8 cellular contexts compared by ENCODE assay signal in the genomic region with DNA sequence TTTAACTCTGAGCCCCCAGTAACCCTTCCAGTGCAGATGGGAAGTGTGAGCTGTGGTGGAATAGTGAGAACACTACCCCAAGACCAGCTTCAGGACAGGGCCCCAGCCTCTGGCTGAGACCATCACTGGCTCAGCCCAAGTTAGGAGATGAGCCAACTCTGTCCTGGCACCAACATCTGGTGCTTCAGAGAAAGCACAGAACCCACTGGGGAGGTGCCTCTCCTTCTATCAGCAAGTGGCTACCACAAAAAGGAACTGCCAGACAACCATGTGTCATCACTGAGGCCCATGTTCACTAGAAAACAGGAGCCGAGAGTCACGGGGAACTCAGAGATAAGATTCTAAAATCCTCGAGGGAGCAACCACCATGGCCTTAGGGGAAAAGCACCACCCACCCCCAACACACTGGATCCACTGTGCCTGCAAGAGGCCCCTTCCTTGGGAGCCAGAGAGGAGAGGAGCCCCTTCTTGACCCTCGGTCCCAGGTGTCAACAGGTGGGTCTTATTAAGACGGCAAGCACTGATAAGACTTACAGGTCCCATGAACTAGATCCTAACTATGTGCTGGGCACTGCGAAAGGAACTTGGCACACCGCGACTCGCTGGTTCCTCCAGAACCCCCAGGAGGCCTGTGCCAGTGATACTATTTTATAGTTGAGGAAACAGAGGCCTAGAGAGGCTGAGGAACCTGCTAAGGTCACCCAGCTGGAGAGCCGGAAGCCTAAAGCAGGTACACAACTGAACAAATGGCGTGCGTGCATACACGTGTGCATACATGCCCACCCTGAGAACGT.
A peak's percentile ranks its signal among the peaks of the same experiment; 100 is the strongest.
DNase-seq lines count a peak whose midpoint lies in the region; ATAC-seq lines count a peak whose summit lies in the region.

No MANE protein-coding gene starts in this region.

- no peak for DNase-seq in natural killer cell treated with Interleukin-12 subunit alpha and Interleukin-12 subunit beta and Interleukin-15 and Interleukin-18, amount 100 ng/mL, for 72 hours (ENCODE audit: low spot score)
- no peak for DNase-seq in NCI-H2227 treated with DMSO at 0.1 percent for 48 hours (lab: John Stamatoyannopoulos, UW)
- no peak for DNase-seq in RPMI8226
- no peak for DNase-seq in NCI-H82 treated with DMSO at 0.1 percent for 48 hours (lab: John Stamatoyannopoulos, UW; ENCODE audit: unreplicated experiment)

- H3K4me1 Mint-ChIP-seq in T-helper 1 cell treated with Interleukin-12 subunit alpha and Interleukin-12 subunit beta and Interleukin-4 antibody, amounts not matched to agents 30 μg/mL and 1 μg/mL, for 36 hours (ENCODE audit: low read depth) = peaks cover 50% of the 10 kb centered on the region
- peaks cover 100% of the 10 kb centered on the region for H3K4me1 Mint-ChIP-seq in dendritic cell treated with granulocyte-macrophage colony-stimulating factor and Interleukin-4, amounts not matched to agents 40 ng/mL and 50 ng/mL, for 4 days (ENCODE audit: low read depth)
- H3K4me1 Mint-ChIP-seq in natural killer cell treated with Interleukin-12 subunit alpha and Interleukin-12 subunit beta and Interleukin-15 and Interleukin-18, amount 100 ng/mL, for 72 hours (ENCODE audit: low read depth in 2 of 2) = peaks cover 48 to 60% of the 10 kb centered on the region in 2 donors

- peak; percentile 69 for ATAC-seq in GM18517 (IDR thresholded peaks at IDR 0.05; ENCODE audit: unreplicated experiment)
- peak; percentile 42 for ATAC-seq in HG02981 (IDR thresholded peaks at IDR 0.05; ENCODE audit: unreplicated experiment)
- peak; percentile 72 to 79 for ATAC-seq in natural killer cell treated with Interleukin-12 subunit alpha and Interleukin-12 subunit beta and Interleukin-15 and Interleukin-18, amount 100 ng/mL, for 72 hours

- H3K36me3 Mint-ChIP-seq in T-helper 1 cell treated with Interleukin-12 subunit alpha and Interleukin-12 subunit beta and Interleukin-4 antibody, amounts not matched to agents 30 μg/mL and 1 μg/mL, for 36 hours (ENCODE audit: low read depth) = peaks cover 9% of the 10 kb centered on the region
- peaks cover 45% of the 10 kb centered on the region for H3K36me3 Mint-ChIP-seq in dendritic cell treated with granulocyte-macrophage colony-stimulating factor and Interleukin-4, amounts not matched to agents 40 ng/mL and 50 ng/mL, for 4 days (ENCODE audit: low read depth)
- no peaks in the 10 kb centered on the region for H3K36me3 Mint-ChIP-seq in natural killer cell treated with Interleukin-12 subunit alpha and Interleukin-12 subunit beta and Interleukin-15 and Interleukin-18, amount 100 ng/mL, for 72 hours

- peak overlapping the region; percentile 76 for H3K27ac Mint-ChIP-seq in T-helper 1 cell treated with Interleukin-12 subunit alpha and Interleukin-12 subunit beta and Interleukin-4 antibody, amounts not matched to agents 30 μg/mL and 1 μg/mL, for 36 hours
- H3K27ac Mint-ChIP-seq in dendritic cell treated with granulocyte-macrophage colony-stimulating factor and Interleukin-4, amounts not matched to agents 40 ng/mL and 50 ng/mL, for 4 days = peak overlapping the region; percentile 98
- peak overlapping the region; percentile 85 to 91 for H3K27ac Mint-ChIP-seq in natural killer cell treated with Interleukin-12 subunit alpha and Interleukin-12 subunit beta and Interleukin-15 and Interleukin-18, amount 100 ng/mL, for 72 hours

- intact Hi-C loops in dendritic cell treated with granulocyte-macrophage colony-stimulating factor and Interleukin-4, amounts not matched to agents 40 ng/mL and 50 ng/mL, for 4 days (cut with micrococcal nuclease) = loop anchor here (2.0 kb wide), 1 partner anchor 77 kb away; no protein-coding TSS in a partner anchor

- H3K27me3 Mint-ChIP-seq in T-helper 1 cell treated with Interleukin-12 subunit alpha and Interleukin-12 subunit beta and Interleukin-4 antibody, amounts not matched to agents 30 μg/mL and 1 μg/mL, for 36 hours (ENCODE audit: low read depth) = no peaks in the 10 kb centered on the region
- no peaks in the 10 kb centered on the region for H3K27me3 Mint-ChIP-seq in dendritic cell treated with granulocyte-macrophage colony-stimulating factor and Interleukin-4, amounts not matched to agents 40 ng/mL and 50 ng/mL, for 4 days
- no peaks in the 10 kb centered on the region for H3K27me3 Mint-ChIP-seq in natural killer cell treated with Interleukin-12 subunit alpha and Interleukin-12 subunit beta and Interleukin-15 and Interleukin-18, amount 100 ng/mL, for 72 hours

- no peaks in the 10 kb centered on the region for H3K9me3 Mint-ChIP-seq in T-helper 1 cell treated with Interleukin-12 subunit alpha and Interleukin-12 subunit beta and Interleukin-4 antibody, amounts not matched to agents 30 μg/mL and 1 μg/mL, for 36 hours
- H3K9me3 Mint-ChIP-seq in dendritic cell treated with granulocyte-macrophage colony-stimulating factor and Interleukin-4, amounts not matched to agents 40 ng/mL and 50 ng/mL, for 4 days = no peaks in the 10 kb centered on the region
- H3K9me3 Mint-ChIP-seq in natural killer cell treated with Interleukin-12 subunit alpha and Interleukin-12 subunit beta and Interleukin-15 and Interleukin-18, amount 100 ng/mL, for 72 hours = no peaks in the 10 kb centered on the region

- peak overlapping the region; percentile 22 for H3K4me3 Mint-ChIP-seq in T-helper 1 cell treated with Interleukin-12 subunit alpha and Interleukin-12 subunit beta and Interleukin-4 antibody, amounts not matched to agents 30 μg/mL and 1 μg/mL, for 36 hours
- peak overlapping the region; percentile 49 for H3K4me3 Mint-ChIP-seq in dendritic cell treated with granulocyte-macrophage colony-stimulating factor and Interleukin-4, amounts not matched to agents 40 ng/mL and 50 ng/mL, for 4 days
- H3K4me3 Mint-ChIP-seq in natural killer cell treated with Interleukin-12 subunit alpha and Interleukin-12 subunit beta and Interleukin-15 and Interleukin-18, amount 100 ng/mL, for 72 hours = peak overlapping the region; percentile 91

Comparison
In these comparisons a context has a peak if more than half of its experiments do, and no peak if none do; other contexts are left out.
1. H3K4me3 Mint-ChIP-seq: peak in every context shown above with its lines; median percentile 91 in natural killer cell treated with Interleukin-12 subunit alpha and Interleukin-12 subunit beta and Interleukin-15 and Interleukin-18, amount 100 ng/mL, for 72 hours; 49 in dendritic cell treated with granulocyte-macrophage colony-stimulating factor and Interleukin-4, amounts not matched to agents 40 ng/mL and 50 ng/mL, for 4 days; 22 in T-helper 1 cell treated with Interleukin-12 subunit alpha and Interleukin-12 subunit beta and Interleukin-4 antibody, amounts not matched to agents 30 μg/mL and 1 μg/mL, for 36 hours.